In the genomic region with DNA sequence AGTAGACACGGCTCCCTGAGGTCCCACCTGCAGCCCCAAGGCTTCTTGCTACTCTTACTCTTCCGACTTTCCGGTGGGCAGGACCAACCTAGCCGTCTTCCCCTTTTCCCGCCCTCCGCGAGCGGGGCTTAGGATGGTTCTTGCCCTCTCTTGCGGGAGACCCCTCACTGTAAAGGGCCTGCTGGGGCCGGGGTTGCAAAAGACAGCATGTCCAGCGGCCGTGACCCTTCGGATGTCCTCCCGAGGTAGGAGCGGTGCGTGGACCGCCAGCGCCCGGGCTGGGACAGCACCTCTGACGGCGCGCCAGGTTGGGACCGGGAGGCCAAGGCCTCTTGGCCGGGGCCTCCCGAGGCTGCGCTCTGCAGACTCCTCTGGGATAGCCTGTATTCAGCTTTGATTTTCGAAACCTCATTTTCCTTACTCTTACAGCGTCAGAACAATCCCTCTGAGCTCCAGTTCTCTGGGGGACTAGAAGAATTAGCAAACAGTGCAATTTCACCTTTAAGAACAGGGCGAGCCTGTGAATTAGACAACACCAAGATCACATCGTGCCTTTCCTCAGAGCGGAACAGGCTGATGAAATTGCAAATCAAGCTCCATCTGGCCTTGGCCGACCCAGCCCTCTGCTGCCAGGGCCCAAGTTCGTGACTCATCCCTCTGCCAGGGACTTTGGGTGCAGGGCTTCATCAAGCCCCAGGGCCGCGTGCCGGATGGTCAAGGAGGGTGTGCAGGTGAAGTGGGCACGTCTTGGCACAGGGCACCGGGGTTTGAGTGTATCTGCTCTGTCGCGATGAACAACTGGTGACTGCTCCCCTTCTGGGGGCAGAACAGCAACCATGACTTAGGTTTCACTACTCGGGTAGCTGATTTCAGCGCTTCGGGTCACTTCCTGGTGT, we compare ENCODE assay signal across 9 cellular contexts. TPM values are rescaled to one million over a fixed set of nuclear protein-coding genes. Genes with fewer than 3 reads are reported as not detected.
A peak's percentile ranks its signal among the peaks of the same experiment; 100 is the strongest.
DNase-seq lines count a peak whose midpoint lies in the region; ATAC-seq, FAIRE-seq and TF ChIP-seq lines count a peak whose summit lies in the region.
"Had no signal": no experiment of that assay in that cellular context is flagged by ENCODE, and none has a peak within 500 bp of the region (broad histone marks: within the 10 kb centered on the region; RNA-seq: fewer than 3 reads in every experiment).

No MANE protein-coding gene starts in this region.

- DNase-seq in D341Med (ENCODE audit: low spot score) = peak; percentile 42
- peak; percentile 38 to 52 (median 47) for DNase-seq in K562 (ENCODE audit: extremely low read depth in 1 of 4, low spot score in 3 of 4)
- peak; percentile 32 to 46 for DNase-seq in left colon
- DNase-seq in tibial artery = no peak
- no peak for DNase-seq in GM13977 (ENCODE audit: low spot score)
- DNase-seq in AML-193 (lab: John Stamatoyannopoulos, UW) = no peak

- H3K9me3 ChIP-seq in K562 (replicated peaks; ENCODE audit: control insufficient read depth, insufficient read depth, low read depth, low read length) = no peaks in the 10 kb centered on the region
- no peaks in the 10 kb centered on the region for H3K9me3 ChIP-seq in tibial artery

- peaks cover 12 to 31% of the 10 kb centered on the region in 2 experiments; a peak in 4 of 5 replicates for H3K4me1 ChIP-seq in K562 (replicated peaks in 1 of 2; ENCODE audit: control insufficient read depth in 2 of 2, insufficient read depth in 2 of 2, low read length in 2 of 2)
- H3K4me1 ChIP-seq in tibial artery = peaks cover 0 to 23% (median 14%) of the 10 kb centered on the region in 4 donors

- H3K27ac ChIP-seq in K562 (ENCODE audit: extremely low read depth, low read depth, low read length) (peak overlapping the region; percentile 61), tibial artery (peak overlapping the region; percentile 17 to 40)
- H3K27ac ChIP-seq: SK-N-MC had no signal

- no peak for TF ChIP-seq RAD21 in K562 (CRISPR knock-in tag; conservative IDR thresholded peaks at IDR 0.05 in 1 of 2, IDR thresholded peaks at IDR 0.05 in 1 of 2)

- peak overlapping the region; percentile 89 for H2AFZ ChIP-seq in K562 (ENCODE audit: low read depth, low read length)

- H3K79me2 ChIP-seq in K562 (ENCODE audit: control insufficient read depth, insufficient read depth, low read length) = peaks cover 22% of the 10 kb centered on the region

- BruUV-seq in K562 (replicated peaks; lab: Mats Ljungman, UMichigan) = no TSS peak

- intact Hi-C loops in K562 (cut with micrococcal nuclease) = loop anchor here (2.0 kb wide), 1 partner anchor 97 kb away; no protein-coding TSS in a partner anchor
- intact Hi-C loops in left colon (cut with DNase I, micrococcal nuclease) = no loop called here
- intact Hi-C loops in tibial artery (cut with DNase I; ENCODE audit: low total_unique reads) = loop anchor here (10.0 kb wide), 1 partner anchor 87 kb away; no protein-coding TSS in a partner anchor

- no peak for TF ChIP-seq POLR2A in K562 (conservative IDR thresholded peaks at IDR 0.05)

- H3K9me1 ChIP-seq in K562 (ENCODE audit: control insufficient read depth, insufficient read depth, low read length) = no peaks in the 10 kb centered on the region

- CTCF ChIA-PET in K562 (lab: Yijun Ruan, JAX; ENCODE audit: low intra/inter-chr PET ratio) = no interaction called here

- H3K4me2 ChIP-seq in K562 (ENCODE audit: insufficient read depth, low read length) = peak overlapping the region; percentile 89

- POLR2A ChIA-PET in K562 (lab: Yijun Ruan, JAX) = interaction anchor here (0.8 to 3.3 kb wide), 12 partner anchors 8 to 215 kb away, joined by 3 to 35 read pairs (median 5); a partner anchor contains a TSS

- FAIRE-seq in K562 (lab: Jason Lieb, UNC) = peak; percentile 57

- peak overlapping the region; percentile 68 for H3K4me3 ChIP-seq in K562
- peak overlapping the region; percentile 56 to 66 for H3K4me3 ChIP-seq in tibial artery

- H4K20me1 ChIP-seq in K562 (replicated peaks; ENCODE audit: control insufficient read depth, insufficient read depth, low read length) = no peaks in the 10 kb centered on the region

- H3K36me3 ChIP-seq in K562 (ENCODE audit: control insufficient read depth, insufficient read depth, low read length) (peaks cover 14% of the 10 kb centered on the region; the same call in 2 of the 3 replicates), tibial artery (no peaks in the 10 kb centered on the region)

- no peaks in the 10 kb centered on the region for H3K27me3 ChIP-seq in K562 (ENCODE audit: control insufficient read depth in 2 of 2, insufficient read depth in 2 of 2, low read length in 2 of 2)
- H3K27me3 ChIP-seq in tibial artery = no peaks in the 10 kb centered on the region

- H3K9ac ChIP-seq in K562 (ENCODE audit: insufficient read depth in 1 of 2, low read depth in 2 of 2, low read length in 2 of 2) = peak overlapping the region; percentile 81 to 93

- WGBS in K562 (ENCODE audit: insufficient coverage, low coverage, missing lambda C conversion rate) = 16% methylated on average over 37 of the region's 43 CpGs

- TF ChIP-seq CTCF in K562 (IDR thresholded peaks at IDR 0.05 in 2 of 3, conservative IDR thresholded peaks at IDR 0.05 in 1 of 3; ENCODE audit: insufficient read depth in 2 of 3, low read depth in 1 of 3, low read length in 3 of 3) (no peak), tibial artery (IDR thresholded peaks at IDR 0.05) (no peak), GM13977 (IDR thresholded peaks at IDR 0.05; ENCODE audit: extremely low read depth, insufficient read depth, missing control alignments) (no peak)

- ATAC-seq in HG03095 (IDR thresholded peaks at IDR 0.05; ENCODE audit: unreplicated experiment) (peak; percentile 16), K562 (peak; percentile 58), left colon (peak; percentile 34), HG02981 (IDR thresholded peaks at IDR 0.05; ENCODE audit: unreplicated experiment) (no peak)

- no peak for TF ChIP-seq EP300 in K562 (IDR thresholded peaks at IDR 0.05; ENCODE audit: low read length)

- in situ Hi-C loops in K562 (cut with MboI) = no loop called here
- in situ Hi-C loops in GM13977 (cut with MboI; ENCODE audit: low pct_unique_long_range_greater_than_20kb, low sequenced_read_pairs, unreplicated experiment) = no loop called here

RNA-seq across cellular contexts. Expression of a gene that starts 0.8 kb away (rescaled TPM):
- total RNA-seq in K562 (2011; cell fraction: chromatin; rRNA removed; ENCODE audit: low replicate concordance) = 13.8 and 19.3 TPM in 2 replicates
- 11.7 and 12.5 TPM in 2 replicates for total RNA-seq in K562 (2011; cell fraction: nucleolus; rRNA removed)
- 13.4 and 14.2 TPM in 2 replicates for total RNA-seq in K562 (2011; cell fraction: nucleoplasm; rRNA removed)
- 8.4 and 11.8 TPM in 2 replicates for total RNA-seq in K562 (2014; rRNA removed)
- total RNA-seq in K562 (2014; rRNA removed; fragmentation: Illumina TruSeq; extraction: Trizol) = 11.5 and 11.8 TPM in 2 replicates
- total RNA-seq in K562 (2015; rRNA removed; fragmentation: Illumina TruSeq; extraction: Trizol) = 7.7 TPM in 2 replicates
- 12.4 TPM in 2 replicates for total RNA-seq in K562 (2021)
- 8.1 and 8.6 TPM in 2 replicates for polyA plus RNA-seq in K562 (2011; rRNA removed)
- 6.4 and 6.8 TPM in 2 replicates for polyA plus RNA-seq in K562 (2011; cell fraction: cytosol; rRNA removed)
- 11.0 and 12.3 TPM in 2 replicates for polyA plus RNA-seq in K562 (2011; cell fraction: nucleus; rRNA removed)
- 6.5 and 17.9 TPM in 2 replicates for polyA plus RNA-seq in K562 (2012)
- polyA plus RNA-seq in K562 (2014; fragmentation: Illumina TruSeq; extraction: Trizol) = 8.4 and 9.2 TPM in 2 replicates
- polyA plus RNA-seq in K562 (2014; fragmentation: Nextera tagmentation; extraction: Ambion mirVana) = 1 to 10 TPM; 4.5 to 4.6 TPM
- polyA plus RNA-seq in K562 (2014; rRNA removed) = 9.1 and 12.1 TPM in 2 replicates
- polyA minus RNA-seq in K562 (2011; rRNA and poly(A)+ RNA removed) = 10.8 and 12.7 TPM in 2 replicates
- polyA minus RNA-seq in K562 (2011; cell fraction: cytosol; rRNA and poly(A)+ RNA removed) = 6.4 and 6.6 TPM in 2 replicates
- 7.4 and 11.7 TPM in 2 replicates for polyA minus RNA-seq in K562 (2011; cell fraction: nucleus; rRNA and poly(A)+ RNA removed)
- 1 to 10 TPM; 5.6 to 5.7 TPM for total RNA-seq in left colon

RNA-seq across cellular contexts. Expression of a gene that starts 58.4 kb away (rescaled TPM):
- total RNA-seq in K562 (2011; cell fraction: chromatin; rRNA removed; ENCODE audit: low replicate concordance) = 409 and 679 TPM in 2 replicates
- 246 and 294 TPM in 2 replicates for total RNA-seq in K562 (2011; cell fraction: nucleolus; rRNA removed)
- 383 and 472 TPM in 2 replicates for total RNA-seq in K562 (2011; cell fraction: nucleoplasm; rRNA removed)
- total RNA-seq in K562 (2014; rRNA removed) (156 and 158 TPM in 2 replicates), K562 (2014; rRNA removed; fragmentation: Illumina TruSeq; extraction: Trizol) (123 and 139 TPM in 2 replicates), K562 (2015; rRNA removed; fragmentation: Illumina TruSeq; extraction: Trizol) (72.8 and 76.8 TPM in 2 replicates), K562 (2021) (140 and 148 TPM in 2 replicates), left colon (10 to 100 TPM; 36.3 to 39.9 TPM)
- polyA plus RNA-seq in K562 (2011; rRNA removed) (188 and 192 TPM in 2 replicates), K562 (2014; fragmentation: Illumina TruSeq; extraction: Trizol) (87.4 and 96.0 TPM in 2 replicates), K562 (2014; fragmentation: Nextera tagmentation; extraction: Ambion mirVana) (100 to 1,000 TPM; 146 to 172 TPM), K562 (2014; rRNA removed) (84.0 and 94.8 TPM in 2 replicates)
- 42.9 and 93.6 TPM in 2 replicates for polyA plus RNA-seq in K562 (2011; cell fraction: cytosol; rRNA removed)
- 181 and 221 TPM in 2 replicates for polyA plus RNA-seq in K562 (2011; cell fraction: nucleus; rRNA removed)
- polyA plus RNA-seq in K562 (2012) = 133 and 141 TPM in 2 replicates
- 262 and 352 TPM in 2 replicates for polyA minus RNA-seq in K562 (2011; rRNA and poly(A)+ RNA removed)
- polyA minus RNA-seq in K562 (2011; cell fraction: cytosol; rRNA and poly(A)+ RNA removed) = 73.4 and 77.3 TPM in 2 replicates
- polyA minus RNA-seq in K562 (2011; cell fraction: nucleus; rRNA and poly(A)+ RNA removed) = 158 and 260 TPM in 2 replicates

RNA-seq across cellular contexts. Expression of a gene that starts 58.9 kb away (rescaled TPM):
- 16.4 and 23.0 TPM in 2 replicates for total RNA-seq in K562 (2011; cell fraction: chromatin; rRNA removed; ENCODE audit: low replicate concordance)
- 16.7 and 19.2 TPM in 2 replicates for total RNA-seq in K562 (2011; cell fraction: nucleolus; rRNA removed)
- total RNA-seq in K562 (2011; cell fraction: nucleoplasm; rRNA removed) = 18.1 and 19.9 TPM in 2 replicates
- total RNA-seq in K562 (2014; rRNA removed) (17.4 and 21.1 TPM in 2 replicates), K562 (2014; rRNA removed; fragmentation: Illumina TruSeq; extraction: Trizol) (19.9 and 20.9 TPM in 2 replicates), K562 (2015; rRNA removed; fragmentation: Illumina TruSeq; extraction: Trizol) (19.0 and 20.6 TPM in 2 replicates), K562 (2021) (13.2 and 14.0 TPM in 2 replicates), left colon (10 to 100 TPM; 11.0 to 11.4 TPM)
- polyA plus RNA-seq in K562 (2011; rRNA removed) (16.7 and 17.8 TPM in 2 replicates), K562 (2014; fragmentation: Illumina TruSeq; extraction: Trizol) (22.1 and 23.8 TPM in 2 replicates), K562 (2014; fragmentation: Nextera tagmentation; extraction: Ambion mirVana) (1 to 10 TPM; 5.6 to 6.6 TPM), K562 (2014; rRNA removed) (13.2 and 13.8 TPM in 2 replicates)
- polyA plus RNA-seq in K562 (2011; cell fraction: cytosol; rRNA removed) = 11.3 and 13.7 TPM in 2 replicates
- 14.2 and 16.8 TPM in 2 replicates for polyA plus RNA-seq in K562 (2011; cell fraction: nucleus; rRNA removed)
- 8.7 and 10.7 TPM in 2 replicates for polyA plus RNA-seq in K562 (2012)
- polyA minus RNA-seq in K562 (2011; rRNA and poly(A)+ RNA removed) = 26.3 and 34.2 TPM in 2 replicates
- polyA minus RNA-seq in K562 (2011; cell fraction: cytosol; rRNA and poly(A)+ RNA removed) = 5.0 and 5.6 TPM in 2 replicates
- polyA minus RNA-seq in K562 (2011; cell fraction: nucleus; rRNA and poly(A)+ RNA removed) = 7.3 and 11.8 TPM in 2 replicates

Comparison
In these comparisons a context has a peak if more than half of its experiments do, and no peak if none do; other contexts are left out.
1. DNase-seq: peak in D341Med (single experiment), K562 (4 of 4) and left colon (2 of 2); none in tibial artery (0 of 2), GM13977 (single experiment) and AML-193 (0 of 2).
2. intact Hi-C loops: an anchor here in K562 (2.0 kb wide) and tibial artery (10.0 kb wide); none called in left colon.